1 cellular context compared by ENCODE assay signal in the genomic region with DNA sequence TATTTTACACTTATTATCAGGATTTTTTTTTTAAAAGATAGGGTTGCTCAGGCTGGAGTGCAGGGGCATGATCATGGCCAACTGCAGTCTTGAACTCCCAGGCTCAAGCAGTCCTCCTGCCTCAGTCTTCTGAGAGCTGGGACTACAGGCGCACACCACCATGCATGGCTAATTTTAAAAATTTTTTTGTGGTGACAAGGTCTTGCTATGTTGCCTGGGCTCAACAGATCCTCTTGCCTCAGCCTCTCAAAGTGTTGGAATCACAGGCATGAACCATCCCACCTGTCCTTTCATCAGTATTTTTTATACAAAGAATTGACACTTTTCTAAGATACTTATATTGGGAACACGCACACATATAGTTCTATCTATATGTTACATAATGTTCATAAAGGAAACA.
TF ChIP-seq lines count a peak whose summit lies in the region.

No MANE protein-coding gene starts in this region.

TF ChIP-seq in WTC11, 78 proteins besides CTCF, POLR2A, EP300 and RAD21 (continued from another document):
- TF ChIP-seq PRDM15 (CRISPR knock-in tag; IDR thresholded peaks at IDR 0.05) (no peak), NFE2L1 (CRISPR knock-in tag; IDR thresholded peaks at IDR 0.05) (no peak), PRRX2 (CRISPR knock-in tag; IDR thresholded peaks at IDR 0.05) (no peak), IRF2 (CRISPR knock-in tag; IDR thresholded peaks at IDR 0.05; ENCODE audit: borderline replicate concordance, low read depth) (no peak), ZNF671 (CRISPR knock-in tag; IDR thresholded peaks at IDR 0.05) (no peak), RORB (CRISPR knock-in tag; IDR thresholded peaks at IDR 0.05) (no peak), ETV6 (CRISPR knock-in tag; IDR thresholded peaks at IDR 0.05) (no peak), ZNF219 (CRISPR knock-in tag; IDR thresholded peaks at IDR 0.05; ENCODE audit: borderline replicate concordance) (no peak), NFYB (CRISPR knock-in tag; conservative IDR thresholded peaks at IDR 0.05; ENCODE audit: low read depth) (no peak), ZBTB21 (CRISPR knock-in tag; IDR thresholded peaks at IDR 0.05; ENCODE audit: borderline replicate concordance) (no peak), NR3C1 (CRISPR knock-in tag; conservative IDR thresholded peaks at IDR 0.05; ENCODE audit: low read depth) (no peak)
- TF ChIP-seq, protein P1, sequence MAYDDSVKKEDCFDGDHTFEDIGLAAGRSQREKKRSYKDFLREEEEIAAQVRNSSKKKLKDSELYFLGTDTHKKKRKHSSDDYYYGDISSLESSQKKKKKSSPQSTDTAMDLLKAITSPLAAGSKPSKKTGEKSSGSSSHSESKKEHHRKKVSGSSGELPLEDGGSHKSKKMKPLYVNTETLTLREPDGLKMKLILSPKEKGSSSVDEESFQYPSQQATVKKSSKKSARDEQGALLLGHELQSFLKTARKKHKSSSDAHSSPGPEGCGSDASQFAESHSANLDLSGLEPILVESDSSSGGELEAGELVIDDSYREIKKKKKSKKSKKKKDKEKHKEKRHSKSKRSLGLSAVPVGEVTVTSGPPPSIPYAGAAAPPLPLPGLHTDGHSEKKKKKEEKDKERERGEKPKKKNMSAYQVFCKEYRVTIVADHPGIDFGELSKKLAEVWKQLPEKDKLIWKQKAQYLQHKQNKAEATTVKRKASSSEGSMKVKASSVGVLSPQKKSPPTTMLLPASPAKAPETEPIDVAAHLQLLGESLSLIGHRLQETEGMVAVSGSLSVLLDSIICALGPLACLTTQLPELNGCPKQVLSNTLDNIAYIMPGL (CRISPR knock-in tag; IDR thresholded peaks at IDR 0.05), result no peak
- TF ChIP-seq, protein P2, sequence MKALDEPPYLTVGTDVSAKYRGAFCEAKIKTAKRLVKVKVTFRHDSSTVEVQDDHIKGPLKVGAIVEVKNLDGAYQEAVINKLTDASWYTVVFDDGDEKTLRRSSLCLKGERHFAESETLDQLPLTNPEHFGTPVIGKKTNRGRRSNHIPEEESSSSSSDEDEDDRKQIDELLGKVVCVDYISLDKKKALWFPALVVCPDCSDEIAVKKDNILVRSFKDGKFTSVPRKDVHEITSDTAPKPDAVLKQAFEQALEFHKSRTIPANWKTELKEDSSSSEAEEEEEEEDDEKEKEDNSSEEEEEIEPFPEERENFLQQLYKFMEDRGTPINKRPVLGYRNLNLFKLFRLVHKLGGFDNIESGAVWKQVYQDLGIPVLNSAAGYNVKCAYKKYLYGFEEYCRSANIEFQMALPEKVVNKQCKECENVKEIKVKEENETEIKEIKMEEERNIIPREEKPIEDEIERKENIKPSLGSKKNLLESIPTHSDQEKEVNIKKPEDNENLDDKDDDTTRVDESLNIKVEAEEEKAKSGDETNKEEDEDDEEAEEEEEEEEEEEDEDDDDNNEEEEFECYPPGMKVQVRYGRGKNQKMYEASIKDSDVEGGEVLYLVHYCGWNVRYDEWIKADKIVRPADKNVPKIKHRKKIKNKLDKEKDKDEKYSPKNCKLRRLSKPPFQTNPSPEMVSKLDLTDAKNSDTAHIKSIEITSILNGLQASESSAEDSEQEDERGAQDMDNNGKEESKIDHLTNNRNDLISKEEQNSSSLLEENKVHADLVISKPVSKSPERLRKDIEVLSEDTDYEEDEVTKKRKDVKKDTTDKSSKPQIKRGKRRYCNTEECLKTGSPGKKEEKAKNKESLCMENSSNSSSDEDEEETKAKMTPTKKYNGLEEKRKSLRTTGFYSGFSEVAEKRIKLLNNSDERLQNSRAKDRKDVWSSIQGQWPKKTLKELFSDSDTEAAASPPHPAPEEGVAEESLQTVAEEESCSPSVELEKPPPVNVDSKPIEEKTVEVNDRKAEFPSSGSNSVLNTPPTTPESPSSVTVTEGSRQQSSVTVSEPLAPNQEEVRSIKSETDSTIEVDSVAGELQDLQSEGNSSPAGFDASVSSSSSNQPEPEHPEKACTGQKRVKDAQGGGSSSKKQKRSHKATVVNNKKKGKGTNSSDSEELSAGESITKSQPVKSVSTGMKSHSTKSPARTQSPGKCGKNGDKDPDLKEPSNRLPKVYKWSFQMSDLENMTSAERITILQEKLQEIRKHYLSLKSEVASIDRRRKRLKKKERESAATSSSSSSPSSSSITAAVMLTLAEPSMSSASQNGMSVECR (CRISPR knock-in tag; IDR thresholded peaks at IDR 0.05; ENCODE audit: borderline replicate concordance), result no peak
TF ChIP-seq in WTC11: peak in this region for 0.
